25 cellular contexts compared by ENCODE assay signal in the genomic region with DNA sequence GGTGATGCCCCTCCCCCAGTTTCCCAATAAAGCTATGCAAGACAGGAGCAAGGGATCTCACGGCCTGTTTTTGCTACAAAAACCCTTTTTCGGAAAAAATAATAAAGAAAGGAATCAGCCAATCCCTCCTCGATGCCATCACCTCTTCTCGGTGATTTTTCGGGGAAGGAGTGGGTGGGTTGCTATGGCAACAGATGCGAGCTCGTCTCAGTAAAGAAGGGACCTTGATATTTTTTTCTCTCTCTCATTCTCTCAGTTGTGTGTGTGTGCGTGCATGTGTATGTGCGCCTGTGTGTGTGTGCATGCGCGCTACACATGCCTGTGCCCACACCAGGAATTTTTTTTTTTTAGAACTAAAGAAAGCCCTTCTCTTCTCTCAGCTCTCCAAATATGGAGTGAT. TPM values are rescaled to one million over a fixed set of nuclear protein-coding genes. Genes with fewer than 3 reads are reported as not detected.
DNase-seq lines count a peak whose midpoint lies in the region; ATAC-seq, FAIRE-seq and TF ChIP-seq lines count a peak whose summit lies in the region.
"Had no signal": no experiment of that assay in that cellular context is flagged by ENCODE, and none has a peak within 500 bp of the region (broad histone marks: within the 10 kb centered on the region; RNA-seq: fewer than 3 reads in every experiment).

No MANE protein-coding gene starts in this region.

- intact Hi-C loops in GM12878 (cut with micrococcal nuclease; ENCODE audit: unreplicated experiment) (no loop called here), posterior cingulate gyrus (cut with DNase I) (no loop called here)

- no peak for FAIRE-seq in GM12878 (lab: Jason Lieb, UNC)
- FAIRE-seq: GM12891, kidney had no signal

- no peak overlapping the region for H3K27ac ChIP-seq in GM12878 (ENCODE audit: control insufficient read depth, insufficient read depth)

- in situ Hi-C loops in GM12878 (cut with MboI): no loop called here

- peaks cover 3% of the 10 kb centered on the region; the same call in 1 of the 2 replicates for H3K4me1 ChIP-seq in GM12878 (ENCODE audit: control insufficient read depth, insufficient read depth, low read length)

- ATAC-seq in GM12878 (no peak), HG02884 (IDR thresholded peaks at IDR 0.05; ENCODE audit: unreplicated experiment) (no peak)
- ATAC-seq: esophagus mucosa, gastrocnemius medialis, right cardiac atrium, T-cell had no signal

- no peak overlapping the region for H3K4me2 ChIP-seq in GM12878 (ENCODE audit: control insufficient read depth, insufficient read depth)

- RAD21 ChIA-PET in GM12878 (lab: Charles Lee; ENCODE audit: unreplicated experiment): interaction anchor here (1.6 kb wide), 1 partner anchor 128 kb away, joined by 6 read pairs; the partner anchor contains the start of gene YIF1A

- no peak overlapping the region for H3K9ac ChIP-seq in GM12878 (ENCODE audit: control insufficient read depth, insufficient read depth, low read length)

- H3K4me3 ChIP-seq in GM12878: no peak overlapping the region
- H3K4me3 ChIP-seq: ascending aorta, gastrocnemius medialis, lung had no signal

- H3K79me2 ChIP-seq in GM12878 (ENCODE audit: control insufficient read depth, insufficient read depth, low read length): no peaks in the 10 kb centered on the region

- SMC1A ChIA-PET in GM12878 (lab: Charles Lee; ENCODE audit: uncharacterized antibody, unreplicated experiment): interaction anchor here (0.7 to 1.5 kb wide), 2 partner anchors 8 to 10 kb away, joined by 3 to 5 read pairs; no protein-coding TSS in a partner anchor

- no peak for TF ChIP-seq EP300 in GM12878 (IDR thresholded peaks at IDR 0.05; ENCODE audit: borderline replicate concordance in 1 of 2, control insufficient read depth in 1 of 2, low read depth in 2 of 2, low read length in 2 of 2)

- BruUV-seq in GM12878 (replicated peaks; lab: Mats Ljungman, UMichigan): no TSS peak

- H4K20me1 ChIP-seq in GM12878 (ENCODE audit: control insufficient read depth, insufficient read depth): peaks cover 4% of the 10 kb centered on the region; the same call in 1 of the 2 replicates

- TF ChIP-seq RAD21 in GM12878 (IDR thresholded peaks at IDR 0.05; ENCODE audit: insufficient read depth, low read depth, low read length): no peak

- no peak for TF ChIP-seq POLR2A in GM12878 (IDR thresholded peaks at IDR 0.05; ENCODE audit: low read depth, low read length)

- 17% methylated on average over 11 of the region's 11 CpGs for WGBS in GM12878 (ENCODE audit: insufficient coverage, insufficient replicate concordance, low lambda C conversion rate, missing lambda C conversion rate)

- no peak for TF ChIP-seq CTCF in GM12878 (IDR thresholded peaks at IDR 0.05 in 2 of 3, conservative IDR thresholded peaks at IDR 0.05 in 1 of 3; ENCODE audit: control insufficient read depth in 2 of 3, extremely low read depth in 1 of 3, insufficient read depth in 1 of 3, low read depth in 3 of 3, low read length in 3 of 3)

- H3K9me3 ChIP-seq in GM12878 (replicated peaks; ENCODE audit: control insufficient read depth, insufficient read depth, low read length): no peaks in the 10 kb centered on the region; the same call in 2 of the 3 replicates
- H3K9me3 ChIP-seq: ascending aorta, gastrocnemius medialis had no signal

- no peak overlapping the region for H2AFZ ChIP-seq in GM12878 (ENCODE audit: control insufficient read depth, low read depth, low read length)

- POLR2A ChIA-PET in GM12878 (lab: Charles Lee): no interaction called here

- DNase-seq in activated T-cell treated with anti-CD3 and anti-CD28 coated beads for 24 hours (ENCODE audit: low read depth) (peak; percentile 24), NCI-H2227 treated with DMSO at 0.1 percent for 48 hours (lab: John Stamatoyannopoulos, UW) (peak; percentile 55), GM12878 (ENCODE audit: low read depth, low spot score) (no peak), posterior cingulate gyrus (peak; percentile 14 to 95 (median 68)), A172 (ENCODE audit: low spot score) (no peak), AG20443 (ENCODE audit: low spot score) (no peak)
- no peak for DNase-seq in activated T-cell treated with anti-CD3 and anti-CD28 coated beads, Interleukin-2, amount 50 U/mL, for 1 hour
- DNase-seq: activated CD8-positive, alpha-beta memory T cell treated with anti-CD3 and anti-CD28 coated beads for 24 hours; CD4-positive, alpha-beta memory T cell; effector memory CD4-positive, alpha-beta T cell; gastrocnemius medialis; KBM-7; kidney; NCI-H345; PC-3; right cardiac atrium; SIG-M5; stimulated activated naive CD4-positive, alpha-beta T cell treated with Interleukin-2 at 50 U/mL for 16 hours; T-cell had no signal

- CTCF ChIA-PET in GM12878 (lab: Yijun Ruan, JAX): interaction anchor here (0.5 to 2.0 kb wide), 9 partner anchors 14 to 505 kb away, joined by 3 to 18 read pairs (median 4); partner anchors contain the start of genes DPP3 and MRPL11

- peaks cover 0 to 8% of the 10 kb centered on the region in 2 experiments; a peak in 2 of 4 replicates for H3K27me3 ChIP-seq in GM12878 (replicated peaks in 1 of 2; ENCODE audit: control insufficient read depth in 2 of 2, insufficient read depth in 2 of 2, low read length in 1 of 2)
- H3K27me3 ChIP-seq: ascending aorta had no signal

- no peaks in the 10 kb centered on the region for H3K36me3 ChIP-seq in GM12878 (ENCODE audit: control insufficient read depth in 2 of 2, insufficient read depth in 2 of 2, low read length in 1 of 2)
- H3K36me3 ChIP-seq: gastrocnemius medialis had no signal

RNA-seq across cellular contexts. Expression of gene NPAS4, which starts 3.8 kb away (rescaled TPM):
- not detected in 2 replicates for total RNA-seq in GM12878 (2013; cell fraction: nucleolus; rRNA removed)
- total RNA-seq in GM12878 (2014; rRNA removed): 0.06 TPM in 1 of 2 replicates, not detected in the other
- total RNA-seq in GM12878 (2014; rRNA removed; fragmentation: Illumina TruSeq; extraction: Trizol): not detected in 2 replicates
- total RNA-seq in GM12878 (2021): not detected in 2 replicates
- not detected for polyA plus RNA-seq in GM12878 (2011; ENCODE audit: low read depth)
- 0.03 TPM in 1 of 2 replicates, not detected in the other for polyA plus RNA-seq in GM12878 (2011; rRNA removed)
- not detected in 2 replicates for polyA plus RNA-seq in GM12878 (2011; cell fraction: cytosol; rRNA removed)
- polyA plus RNA-seq in GM12878 (2011; cell fraction: nucleus; rRNA removed): 0.04 and 0.06 TPM in 2 replicates
- 0.04 and 0.18 TPM in 2 replicates for polyA plus RNA-seq in GM12878 (2012)
- not detected in 2 replicates for polyA plus RNA-seq in GM12878 (2014; fragmentation: Illumina TruSeq; extraction: Trizol)
- not detected for polyA plus RNA-seq in GM12878 (2014; fragmentation: Nextera tagmentation; extraction: Ambion mirVana)
- 0.14 and 0.18 TPM in 2 replicates for polyA plus RNA-seq in GM12878 (2014; rRNA removed)
- polyA plus RNA-seq in GM12878 (2016; fragmentation: Nextera tagmentation; extraction: Ambion mirVana): not detected
- not detected in 2 replicates for polyA minus RNA-seq in GM12878 (2011; rRNA and poly(A)+ RNA removed)
- polyA minus RNA-seq in GM12878 (2011; cell fraction: cytosol; rRNA and poly(A)+ RNA removed): not detected in 2 replicates
- polyA minus RNA-seq in GM12878 (2011; cell fraction: nucleus; rRNA and poly(A)+ RNA removed): not detected in 2 replicates
- total RNA-seq in A172 (2014; rRNA removed; shearing (Covaris generic)): not detected in 2 replicates
- total RNA-seq: CD4-positive, alpha-beta memory T cell; esophagus mucosa; gastrocnemius medialis; H4; PC-3; T-cell had no signal
- polyA plus RNA-seq: CD4-positive, alpha-beta memory T cell had no signal

RNA-seq across cellular contexts. Expression of gene MRPL11, which starts 21.6 kb away (rescaled TPM):
- total RNA-seq in GM12878 (2013; cell fraction: nucleolus; rRNA removed): 7.5 and 9.0 TPM in 2 replicates
- total RNA-seq in GM12878 (2014; rRNA removed) (109 and 114 TPM in 2 replicates), GM12878 (2014; rRNA removed; fragmentation: Illumina TruSeq; extraction: Trizol) (62.0 and 76.2 TPM in 2 replicates), GM12878 (2021) (110 and 115 TPM in 2 replicates)
- 76.1 TPM for polyA plus RNA-seq in GM12878 (2011; ENCODE audit: low read depth)
- polyA plus RNA-seq in GM12878 (2011; rRNA removed) (95.8 and 108 TPM in 2 replicates), GM12878 (2014; fragmentation: Illumina TruSeq; extraction: Trizol) (61.9 and 87.0 TPM in 2 replicates), GM12878 (2014; fragmentation: Nextera tagmentation; extraction: Ambion mirVana) (10 to 100 TPM; 43.5 to 80.9 TPM), GM12878 (2014; rRNA removed) (161 and 178 TPM in 2 replicates), GM12878 (2016; fragmentation: Nextera tagmentation; extraction: Ambion mirVana) (100 to 1,000 TPM; 242 to 248 TPM)
- polyA plus RNA-seq in GM12878 (2011; cell fraction: cytosol; rRNA removed): 114 and 125 TPM in 2 replicates
- polyA plus RNA-seq in GM12878 (2011; cell fraction: nucleus; rRNA removed): 57.9 and 60.2 TPM in 2 replicates
- 79.6 and 82.2 TPM in 2 replicates for polyA plus RNA-seq in GM12878 (2012)
- polyA minus RNA-seq in GM12878 (2011; rRNA and poly(A)+ RNA removed): 30.4 and 48.3 TPM in 2 replicates
- 11.4 and 15.9 TPM in 2 replicates for polyA minus RNA-seq in GM12878 (2011; cell fraction: cytosol; rRNA and poly(A)+ RNA removed)
- 3.3 and 3.5 TPM in 2 replicates for polyA minus RNA-seq in GM12878 (2011; cell fraction: nucleus; rRNA and poly(A)+ RNA removed)
- 80.0 and 127 TPM in 2 replicates for total RNA-seq in A172 (2014; rRNA removed; shearing (Covaris generic))

RNA-seq across cellular contexts. Expression of gene SLC29A2, which starts 45.4 kb away (rescaled TPM):
- total RNA-seq in GM12878 (2013; cell fraction: nucleolus; rRNA removed): 24.0 and 24.5 TPM in 2 replicates
- 2.2 TPM in 2 replicates for total RNA-seq in GM12878 (2014; rRNA removed)
- total RNA-seq in GM12878 (2014; rRNA removed; fragmentation: Illumina TruSeq; extraction: Trizol): 1.5 TPM in 2 replicates
- 4.7 and 6.0 TPM in 2 replicates for total RNA-seq in GM12878 (2021)
- 2.0 TPM for polyA plus RNA-seq in GM12878 (2011; ENCODE audit: low read depth)
- polyA plus RNA-seq in GM12878 (2011; rRNA removed): 1.5 and 3.4 TPM in 2 replicates
- polyA plus RNA-seq in GM12878 (2011; cell fraction: cytosol; rRNA removed): 3.4 and 4.3 TPM in 2 replicates
- polyA plus RNA-seq in GM12878 (2011; cell fraction: nucleus; rRNA removed): 24.4 and 32.3 TPM in 2 replicates
- polyA plus RNA-seq in GM12878 (2012): 3.4 and 5.7 TPM in 2 replicates
- 2.7 and 3.5 TPM in 2 replicates for polyA plus RNA-seq in GM12878 (2014; fragmentation: Illumina TruSeq; extraction: Trizol)
- under 1 TPM; 0.27 to 0.44 TPM for polyA plus RNA-seq in GM12878 (2014; fragmentation: Nextera tagmentation; extraction: Ambion mirVana)
- polyA plus RNA-seq in GM12878 (2014; rRNA removed): 7.5 and 7.7 TPM in 2 replicates
- 1 to 10 TPM; 1.9 to 2.1 TPM for polyA plus RNA-seq in GM12878 (2016; fragmentation: Nextera tagmentation; extraction: Ambion mirVana)
- 1.8 and 3.0 TPM in 2 replicates for polyA minus RNA-seq in GM12878 (2011; rRNA and poly(A)+ RNA removed)
- polyA minus RNA-seq in GM12878 (2011; cell fraction: cytosol; rRNA and poly(A)+ RNA removed): 1.9 and 2.4 TPM in 2 replicates
- polyA minus RNA-seq in GM12878 (2011; cell fraction: nucleus; rRNA and poly(A)+ RNA removed): 3.1 and 4.1 TPM in 2 replicates
- not detected in 2 replicates for total RNA-seq in A172 (2014; rRNA removed; shearing (Covaris generic))
- total RNA-seq: ascending aorta had no signal

RNA-seq across cellular contexts. Expression of gene PELI3, which starts 49.7 kb away (rescaled TPM):
- total RNA-seq in GM12878 (2013; cell fraction: nucleolus; rRNA removed): 28.8 and 30.6 TPM in 2 replicates
- total RNA-seq in GM12878 (2014; rRNA removed): 0.98 and 1.1 TPM in 2 replicates
- 0.54 and 0.97 TPM in 2 replicates for total RNA-seq in GM12878 (2014; rRNA removed; fragmentation: Illumina TruSeq; extraction: Trizol)
- 1.5 and 1.8 TPM in 2 replicates for total RNA-seq in GM12878 (2021)
- 0.49 TPM for polyA plus RNA-seq in GM12878 (2011; ENCODE audit: low read depth)
- 0.66 and 1.0 TPM in 2 replicates for polyA plus RNA-seq in GM12878 (2011; rRNA removed)
- polyA plus RNA-seq in GM12878 (2011; cell fraction: cytosol; rRNA removed): 1.4 and 1.7 TPM in 2 replicates
- polyA plus RNA-seq in GM12878 (2011; cell fraction: nucleus; rRNA removed): 2.5 and 3.1 TPM in 2 replicates
- polyA plus RNA-seq in GM12878 (2012): 1.6 and 1.7 TPM in 2 replicates
- 0.21 and 0.29 TPM in 2 replicates for polyA plus RNA-seq in GM12878 (2014; fragmentation: Illumina TruSeq; extraction: Trizol)
- polyA plus RNA-seq in GM12878 (2014; fragmentation: Nextera tagmentation; extraction: Ambion mirVana): under 1 TPM; 0.14 to 0.20 TPM
- polyA plus RNA-seq in GM12878 (2014; rRNA removed): 0.86 and 1.1 TPM in 2 replicates
- under 1 TPM; 0.53 to 0.78 TPM for polyA plus RNA-seq in GM12878 (2016; fragmentation: Nextera tagmentation; extraction: Ambion mirVana)
- 1.8 and 3.2 TPM in 2 replicates for polyA minus RNA-seq in GM12878 (2011; rRNA and poly(A)+ RNA removed)
- 0.52 and 0.80 TPM in 2 replicates for polyA minus RNA-seq in GM12878 (2011; cell fraction: cytosol; rRNA and poly(A)+ RNA removed)
- polyA minus RNA-seq in GM12878 (2011; cell fraction: nucleus; rRNA and poly(A)+ RNA removed): 3.7 and 4.9 TPM in 2 replicates
- 13.3 and 16.1 TPM in 2 replicates for total RNA-seq in A172 (2014; rRNA removed; shearing (Covaris generic))

Comparison
In these comparisons a context has a peak if more than half of its experiments do, and no peak if none do; other contexts are left out.
1. DNase-seq: peak in activated T-cell treated with anti-CD3 and anti-CD28 coated beads for 24 hours (single experiment), NCI-H2227 treated with DMSO at 0.1 percent for 48 hours (single experiment) and posterior cingulate gyrus (10 of 10); none in activated T-cell treated with anti-CD3 and anti-CD28 coated beads, Interleukin-2, amount 50 U/mL, for 1 hour (single experiment), GM12878 (single experiment), A172 (single experiment) and AG20443 (single experiment).